ENCODE assay signal across 16 cellular contexts in genomic region chr15:100108846-100109245, GRCh38.
DNase-seq lines count a peak whose midpoint lies in the region; ATAC-seq, FAIRE-seq and TF ChIP-seq lines count a peak whose summit lies in the region.
"Had no signal": no experiment of that assay in that cellular context is flagged by ENCODE, and none has a peak within 500 bp of the region (broad histone marks: within the 10 kb centered on the region; RNA-seq: fewer than 3 reads in every experiment).

No MANE protein-coding gene starts in this region.

- TF ChIP-seq EP300 in ovary (IDR thresholded peaks at IDR 0.05) = no peak

- WGBS in ovary, 3 donors = 94 to 96% (median 96%) methylated on average over 15 of the region's 15 CpGs

- peak overlapping the region; percentile 36 to 82 for H3K27ac Mint-ChIP-seq in stimulated activated naive CD8-positive, alpha-beta T cell treated with anti-CD3 and anti-CD28 coated beads, Interleukin-15, amount 100 ng/mL, for 72 hours

- no peaks in the 10 kb centered on the region for H3K9me3 Mint-ChIP-seq in stimulated activated naive CD8-positive, alpha-beta T cell treated with anti-CD3 and anti-CD28 coated beads, Interleukin-15, amount 100 ng/mL, for 72 hours
- H3K9me3 Mint-ChIP-seq: CD4-positive, alpha-beta memory T cell had no signal

- H3K4me3 ChIP-seq in bronchial epithelial cell (ENCODE audit: low read depth, low read length) (no peak overlapping the region), ovary (no peak overlapping the region)
- H3K4me3 ChIP-seq: HAP-1, K562, SJSA1 had no signal

- H3K27ac ChIP-seq in ovary = no peak overlapping the region
- H3K27ac ChIP-seq: HL-60, SJSA1 had no signal

- H3K4me1 ChIP-seq in ovary (ENCODE audit: insufficient read depth) = peaks cover 5% of the 10 kb centered on the region
- H3K4me1 ChIP-seq: HAP-1 had no signal

- peaks cover 1% of the 10 kb centered on the region for H3K27me3 ChIP-seq in bronchial epithelial cell (ENCODE audit: control insufficient read depth, insufficient read depth, low read length)
- no peaks in the 10 kb centered on the region for H3K27me3 ChIP-seq in ovary
- H3K27me3 ChIP-seq: SJSA1 had no signal

- intact Hi-C loops in ovary (cut with DNase I) = no loop called here

- DNase-seq in stimulated activated naive CD8-positive, alpha-beta T cell treated with anti-CD3 and anti-CD28 coated beads, Interleukin-15, amount 100 ng/mL, for 72 hours = no peak
- no peak for DNase-seq in stimulated activated naive CD8-positive, alpha-beta T cell treated with anti-CD3 and anti-CD28 coated beads, Interleukin-15, Interleukin-2, amounts not matched to agents 100 U/mL and 50 U/mL, for 24 hours
- DNase-seq in bronchial epithelial cell (ENCODE audit: low read depth) (no peak), ovary (peak in 3 of 5 donors; percentile 9 to 25 (median 16)), NCI-H345 treated with DMSO at 0.1 percent for 48 hours (lab: John Stamatoyannopoulos, UW; ENCODE audit: unreplicated experiment) (no peak), OCI-M1 (lab: John Stamatoyannopoulos, UW) (no peak)
- DNase-seq: CD4-positive, alpha-beta memory T cell; NCI-H1417 treated with DMSO at 0.1 percent for 48 hours; NCI-H1930; NCI-H2171; NCI-H446 treated with DMSO at 0.1 percent for 48 hours had no signal

- FAIRE-seq in bronchial epithelial cell (lab: Jason Lieb, UNC) = peak; percentile 76
- FAIRE-seq: K562 had no signal

- peak overlapping the region in 1 of 2 donors; percentile 27 for H3K4me3 Mint-ChIP-seq in stimulated activated naive CD8-positive, alpha-beta T cell treated with anti-CD3 and anti-CD28 coated beads, Interleukin-15, amount 100 ng/mL, for 72 hours
- H3K4me3 Mint-ChIP-seq: CD4-positive, alpha-beta memory T cell had no signal

- no peaks in the 10 kb centered on the region for H3K27me3 Mint-ChIP-seq in stimulated activated naive CD8-positive, alpha-beta T cell treated with anti-CD3 and anti-CD28 coated beads, Interleukin-15, amount 100 ng/mL, for 72 hours
- H3K27me3 Mint-ChIP-seq: CD4-positive, alpha-beta memory T cell had no signal

- peaks cover 46% of the 10 kb centered on the region for H3K4me1 Mint-ChIP-seq in stimulated activated naive CD8-positive, alpha-beta T cell treated with anti-CD3 and anti-CD28 coated beads, Interleukin-15, amount 100 ng/mL, for 72 hours

- TF ChIP-seq POLR2A in ovary (IDR thresholded peaks at IDR 0.05) = no peak

- no peak for ATAC-seq in stimulated activated naive CD8-positive, alpha-beta T cell treated with anti-CD3 and anti-CD28 coated beads, Interleukin-15, amount 100 ng/mL, for 72 hours
- ATAC-seq in stimulated activated naive CD8-positive, alpha-beta T cell treated with anti-CD3 and anti-CD28 coated beads, Interleukin-15, Interleukin-2, amounts not matched to agents 100 U/mL and 50 U/mL, for 24 hours = no peak
- ATAC-seq in HG03095 (IDR thresholded peaks at IDR 0.05; ENCODE audit: unreplicated experiment) = no peak
- ATAC-seq: K562 had no signal

- TF ChIP-seq CTCF in bronchial epithelial cell (IDR thresholded peaks at IDR 0.05; ENCODE audit: insufficient read depth, low read length, severe bottlenecking) = no peak
- TF ChIP-seq CTCF in ovary (IDR thresholded peaks at IDR 0.05) = no peak

- no peaks in the 10 kb centered on the region for H3K9me3 ChIP-seq in ovary
- H3K9me3 ChIP-seq: HAP-1, SJSA1 had no signal

- H3K36me3 ChIP-seq in bronchial epithelial cell (ENCODE audit: control insufficient read depth, insufficient read depth, low read length) (no peaks in the 10 kb centered on the region), ovary (no peaks in the 10 kb centered on the region)
- H3K36me3 ChIP-seq: HAP-1, SJSA1 had no signal

Comparison
In these comparisons a context has a peak if more than half of its experiments do, and no peak if none do; other contexts are left out.
1. DNase-seq: peak in ovary (3 of 5); none in stimulated activated naive CD8-positive, alpha-beta T cell treated with anti-CD3 and anti-CD28 coated beads, Interleukin-15, amount 100 ng/mL, for 72 hours (0 of 2), stimulated activated naive CD8-positive, alpha-beta T cell treated with anti-CD3 and anti-CD28 coated beads, Interleukin-15, Interleukin-2, amounts not matched to agents 100 U/mL and 50 U/mL, for 24 hours (single experiment), bronchial epithelial cell (single experiment), NCI-H345 treated with DMSO at 0.1 percent for 48 hours (single experiment) and OCI-M1 (single experiment).